ENCODE assay signal across 17 cellular contexts in the genomic region with DNA sequence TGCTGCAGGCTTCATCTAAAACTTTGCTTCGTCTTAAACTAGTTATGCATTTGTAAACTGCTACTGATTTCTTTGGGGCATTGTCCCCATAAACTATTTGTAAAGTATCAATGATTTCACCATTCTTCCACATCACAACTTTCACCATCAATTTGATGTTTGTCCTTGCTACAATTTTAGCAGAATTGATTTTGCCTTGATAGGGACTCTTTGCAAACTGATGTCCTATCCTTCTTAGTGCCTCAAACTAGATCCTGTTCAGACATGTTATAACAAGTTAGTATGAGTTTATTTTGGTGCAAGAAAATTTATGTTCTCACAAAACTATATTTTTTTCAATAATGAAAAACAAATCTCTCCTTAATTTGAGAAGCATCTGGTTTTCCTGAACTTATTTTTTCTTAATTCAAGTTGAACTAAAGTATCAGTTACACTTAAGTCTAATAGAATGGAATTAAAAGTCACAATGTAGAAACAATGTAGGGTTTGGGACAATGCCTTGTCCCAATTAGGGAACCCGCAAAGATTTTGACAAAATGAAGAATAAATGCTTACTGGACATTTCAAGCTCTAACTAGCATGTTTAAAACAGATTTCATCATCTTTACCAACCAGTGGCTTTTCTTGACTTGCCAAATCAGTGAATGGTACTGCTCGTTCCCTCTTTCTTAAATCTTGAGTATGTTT. TPM values are rescaled to one million over a fixed set of nuclear protein-coding genes. Genes with fewer than 3 reads are reported as not detected.
A peak's percentile ranks its signal among the peaks of the same experiment; 100 is the strongest.
DNase-seq lines count a peak whose midpoint lies in the region; ATAC-seq, FAIRE-seq and TF ChIP-seq lines count a peak whose summit lies in the region.
"Had no signal": no experiment of that assay in that cellular context is flagged by ENCODE, and none has a peak within 500 bp of the region (broad histone marks: within the 10 kb centered on the region; RNA-seq: fewer than 3 reads in every experiment).

No MANE protein-coding gene starts in this region.

- TSS peak; percentile 6 for BruUV-seq in HepG2 (replicated peaks; lab: Mats Ljungman, UMichigan)

- H3K27ac ChIP-seq in HepG2 (ENCODE audit: extremely low read length, insufficient read depth, low read length): peak overlapping the region; percentile 68
- H3K27ac ChIP-seq: HL-60, prostate gland had no signal

- no peak for FAIRE-seq in HepG2 (lab: Jason Lieb, UNC)
- FAIRE-seq: astrocyte, GM19239 had no signal

- no peak for TF ChIP-seq POLR2A in HepG2 (IDR thresholded peaks at IDR 0.05; ENCODE audit: insufficient read depth in 1 of 2, low read depth in 2 of 2, low read length in 2 of 2)

- POLR2A ChIA-PET in HepG2 (lab: Yijun Ruan, JAX): interaction anchor here (1.3 to 4.1 kb wide), 3 partner anchors 10 to 44 kb away, joined by 6 to 57 read pairs (median 23); partner anchors contain the start of genes ARID4A and PSMA3

- H3K27me3 Mint-ChIP-seq in stimulated activated naive CD8-positive, alpha-beta T cell treated with anti-CD3 and anti-CD28 coated beads, Interleukin-15, Interleukin-2, amounts not matched to agents 100 ng/mL and 50 ng/mL, for 24 hours: no peaks in the 10 kb centered on the region
- H3K27me3 Mint-ChIP-seq in stimulated activated naive CD8-positive, alpha-beta T cell treated with anti-CD3 and anti-CD28 coated beads, Interleukin-15, amount 100 ng/mL, for 72 hours: no peaks in the 10 kb centered on the region
- no peaks in the 10 kb centered on the region for H3K27me3 Mint-ChIP-seq in activated T-helper 2 cell treated with anti-CD3 and anti-CD28 coated beads, Interferon-gamma antibody, Interleukin-2, Interleukin-4, amounts not matched to agents 10 μg/mL and 5 μg/mL and 100 μg/mL, durations not matched to agents 14 hours and 24 hours and 36 hours (ENCODE audit: low read depth)

- no peak for ATAC-seq in stimulated activated naive CD8-positive, alpha-beta T cell treated with anti-CD3 and anti-CD28 coated beads, Interleukin-15, amount 100 ng/mL, for 72 hours
- ATAC-seq in HepG2: no peak
- ATAC-seq: Right ventricle myocardium inferior had no signal

- H3K36me3 ChIP-seq in HepG2 (replicated peaks in 1 of 2; ENCODE audit: control insufficient read depth in 1 of 2, insufficient read depth in 2 of 2, low read length in 2 of 2): peaks cover 12 to 55% of the 10 kb centered on the region in 2 experiments
- H3K36me3 ChIP-seq: prostate gland had no signal

- H3K4me3 Mint-ChIP-seq in stimulated activated naive CD8-positive, alpha-beta T cell treated with anti-CD3 and anti-CD28 coated beads, Interleukin-15, Interleukin-2, amounts not matched to agents 100 ng/mL and 50 ng/mL, for 24 hours: no peak overlapping the region
- H3K4me3 Mint-ChIP-seq in stimulated activated naive CD8-positive, alpha-beta T cell treated with anti-CD3 and anti-CD28 coated beads, Interleukin-15, amount 100 ng/mL, for 72 hours: no peak overlapping the region
- H3K4me3 Mint-ChIP-seq in activated T-helper 2 cell treated with anti-CD3 and anti-CD28 coated beads, Interferon-gamma antibody, Interleukin-2, Interleukin-4, amounts not matched to agents 10 μg/mL and 5 μg/mL and 100 μg/mL, durations not matched to agents 14 hours and 24 hours and 36 hours (ENCODE audit: low read depth): no peak overlapping the region

- no peaks in the 10 kb centered on the region for H3K9me3 Mint-ChIP-seq in stimulated activated naive CD8-positive, alpha-beta T cell treated with anti-CD3 and anti-CD28 coated beads, Interleukin-15, Interleukin-2, amounts not matched to agents 100 ng/mL and 50 ng/mL, for 24 hours
- H3K9me3 Mint-ChIP-seq in stimulated activated naive CD8-positive, alpha-beta T cell treated with anti-CD3 and anti-CD28 coated beads, Interleukin-15, amount 100 ng/mL, for 72 hours: no peaks in the 10 kb centered on the region
- H3K9me3 Mint-ChIP-seq in activated T-helper 2 cell treated with anti-CD3 and anti-CD28 coated beads, Interferon-gamma antibody, Interleukin-2, Interleukin-4, amounts not matched to agents 10 μg/mL and 5 μg/mL and 100 μg/mL, durations not matched to agents 14 hours and 24 hours and 36 hours: no peaks in the 10 kb centered on the region

- H3K36me3 Mint-ChIP-seq in stimulated activated naive CD8-positive, alpha-beta T cell treated with anti-CD3 and anti-CD28 coated beads, Interleukin-15, Interleukin-2, amounts not matched to agents 100 ng/mL and 50 ng/mL, for 24 hours (ENCODE audit: low read depth): peaks cover 78% of the 10 kb centered on the region
- peaks cover 80% of the 10 kb centered on the region for H3K36me3 Mint-ChIP-seq in activated T-helper 2 cell treated with anti-CD3 and anti-CD28 coated beads, Interferon-gamma antibody, Interleukin-2, Interleukin-4, amounts not matched to agents 10 μg/mL and 5 μg/mL and 100 μg/mL, durations not matched to agents 14 hours and 24 hours and 36 hours (ENCODE audit: low read depth)

- TF ChIP-seq EP300 in HepG2 (IDR thresholded peaks at IDR 0.05; ENCODE audit: low read depth in 2 of 2, low read length in 2 of 2): no peak
- TF ChIP-seq EP300 in HepG2 (CRISPR knock-in tag; IDR thresholded peaks at IDR 0.05; ENCODE audit: borderline replicate concordance): no peak

- no peak overlapping the region; a peak in 1 of 6 replicates for H3K4me3 ChIP-seq in HepG2 (replicated peaks in 1 of 3; ENCODE audit: insufficient read depth in 1 of 3, low read depth in 2 of 3, low read length in 3 of 3)
- H3K4me3 ChIP-seq: prostate gland had no signal

- H3K4me1 Mint-ChIP-seq in stimulated activated naive CD8-positive, alpha-beta T cell treated with anti-CD3 and anti-CD28 coated beads, Interleukin-15, Interleukin-2, amounts not matched to agents 100 ng/mL and 50 ng/mL, for 24 hours (ENCODE audit: low read depth): peaks cover 58% of the 10 kb centered on the region
- peaks cover 69% of the 10 kb centered on the region for H3K4me1 Mint-ChIP-seq in stimulated activated naive CD8-positive, alpha-beta T cell treated with anti-CD3 and anti-CD28 coated beads, Interleukin-15, amount 100 ng/mL, for 72 hours
- peaks cover 42% of the 10 kb centered on the region for H3K4me1 Mint-ChIP-seq in activated T-helper 2 cell treated with anti-CD3 and anti-CD28 coated beads, Interferon-gamma antibody, Interleukin-2, Interleukin-4, amounts not matched to agents 10 μg/mL and 5 μg/mL and 100 μg/mL, durations not matched to agents 14 hours and 24 hours and 36 hours (ENCODE audit: low read depth)

- peaks cover 71% of the 10 kb centered on the region for H3K79me2 ChIP-seq in HepG2 (ENCODE audit: insufficient read depth, low read length)

- no peak for TF ChIP-seq RAD21 in HepG2 (CRISPR knock-in tag; IDR thresholded peaks at IDR 0.05)

- H2AFZ ChIP-seq in HepG2 (ENCODE audit: low read length): no peak overlapping the region

- TF ChIP-seq CTCF in HepG2 (CRISPR knock-in tag; IDR thresholded peaks at IDR 0.05): no peak

- 95% methylated on average over 3 of the region's 3 CpGs for WGBS in HepG2 (ENCODE audit: low lambda C conversion rate)

- H3K27me3 ChIP-seq in HepG2 (ENCODE audit: control insufficient read depth in 1 of 2, insufficient read depth in 2 of 2, low read length in 2 of 2): no peaks in the 10 kb centered on the region

- H3K27ac Mint-ChIP-seq in stimulated activated naive CD8-positive, alpha-beta T cell treated with anti-CD3 and anti-CD28 coated beads, Interleukin-15, Interleukin-2, amounts not matched to agents 100 ng/mL and 50 ng/mL, for 24 hours: peak overlapping the region; percentile 70
- peak overlapping the region in 1 of 2 donors; percentile 67 for H3K27ac Mint-ChIP-seq in stimulated activated naive CD8-positive, alpha-beta T cell treated with anti-CD3 and anti-CD28 coated beads, Interleukin-15, amount 100 ng/mL, for 72 hours
- peak overlapping the region; percentile 13 for H3K27ac Mint-ChIP-seq in activated T-helper 2 cell treated with anti-CD3 and anti-CD28 coated beads, Interferon-gamma antibody, Interleukin-2, Interleukin-4, amounts not matched to agents 10 μg/mL and 5 μg/mL and 100 μg/mL, durations not matched to agents 14 hours and 24 hours and 36 hours

- H3K9me3 ChIP-seq in HepG2 (ENCODE audit: low read length): no peaks in the 10 kb centered on the region
- H3K9me3 ChIP-seq: prostate gland had no signal

- CTCF ChIA-PET in HepG2 (lab: Yijun Ruan, JAX; ENCODE audit: low intra/inter-chr PET ratio, low total read pairs): no interaction called here

- H4K20me1 ChIP-seq in HepG2 (ENCODE audit: insufficient read depth, low read length): no peaks in the 10 kb centered on the region

- H3K9ac ChIP-seq in HepG2 (ENCODE audit: insufficient read depth, low read depth, low read length): no peak overlapping the region

- H3K4me1 ChIP-seq in HepG2 (ENCODE audit: insufficient read depth, low read length): peaks cover 78% of the 10 kb centered on the region
- H3K4me1 ChIP-seq: prostate gland had no signal

- no peak for DNase-seq in stimulated activated naive CD8-positive, alpha-beta T cell treated with anti-CD3 and anti-CD28 coated beads, Interleukin-15, amount 100 ng/mL, for 72 hours
- no peak for DNase-seq in activated T-helper 2 cell treated with anti-CD3 and anti-CD28 coated beads, Interferon-gamma antibody, Interleukin-2, Interleukin-4, amounts not matched to agents 10 μg/mL and 5 μg/mL and 100 μg/mL, durations not matched to agents 14 hours and 24 hours and 36 hours (ENCODE audit: low spot score)
- DNase-seq in HepG2 (ENCODE audit: low spot score) (no peak), GM19238 (ENCODE audit: insufficient read length, low spot score) (no peak), NCI-H748 treated with DMSO at 0.1 percent for 48 hours (lab: John Stamatoyannopoulos, UW) (no peak), HPDE6-E6E7 (ENCODE audit: extremely low spot score) (no peak)
- no peak for DNase-seq in stimulated activated CD8-positive, alpha-beta memory T cell treated with anti-CD3 and anti-CD28 coated beads, Interleukin-4, amount 100 ng/mL, for 48 hours
- DNase-seq: AML-193, Kasumi-1, NCI-H1436 treated with DMSO at 0.1 percent for 48 hours, NCI-H226 had no signal

- in situ Hi-C loops in HepG2 (cut with HindIII; ENCODE audit: extremely low pct_ligation_motif_present, low pct_unique_long_range_greater_than_20kb): no loop called here

- H3K4me2 ChIP-seq in HepG2 (ENCODE audit: low read depth, low read length): peak overlapping the region; percentile 38

- intact Hi-C loops in activated T-helper 2 cell treated with anti-CD3 and anti-CD28 coated beads, Interferon-gamma antibody, Interleukin-2, Interleukin-4, amounts not matched to agents 10 μg/mL and 5 μg/mL and 100 μg/mL, durations not matched to agents 14 hours and 24 hours and 36 hours (cut with micrococcal nuclease): no loop called here
- intact Hi-C loops in HepG2 (cut with micrococcal nuclease; ENCODE audit: unreplicated experiment): no loop called here

RNA-seq across cellular contexts. Expression of gene ARID4A, which starts 10.1 kb away (rescaled TPM):
- total RNA-seq in activated T-helper 2 cell treated with anti-CD3 and anti-CD28 coated beads, Interferon-gamma antibody, Interleukin-2, Interleukin-4, amounts not matched to agents 10 μg/mL and 5 μg/mL and 100 μg/mL, durations not matched to agents 14 hours and 24 hours and 36 hours: 20.5 and 26.0 TPM in 2 replicates
- 9.7 and 9.9 TPM in 2 replicates for total RNA-seq in HepG2 (2016; rRNA removed; fragmentation: Illumina TruSeq; extraction: Trizol)
- total RNA-seq in HepG2 (2016; cell fraction: cytosol; rRNA removed; fragmentation: Illumina TruSeq; extraction: Trizol; ENCODE audit: low read depth): 27.6 and 35.2 TPM in 2 replicates
- total RNA-seq in HepG2 (2016; cell fraction: insoluble cytoplasmic fraction; rRNA removed; fragmentation: Illumina TruSeq; extraction: Trizol): 8.3 and 10.4 TPM in 2 replicates
- 10.1 and 11.0 TPM in 2 replicates for total RNA-seq in HepG2 (2016; cell fraction: membrane; rRNA removed; fragmentation: Illumina TruSeq; extraction: Trizol)
- 20.6 and 24.9 TPM in 2 replicates for total RNA-seq in HepG2 (2016; cell fraction: nucleus; rRNA removed; fragmentation: Illumina TruSeq; extraction: Trizol)
- 6.2 and 7.2 TPM in 2 replicates for polyA plus RNA-seq in HepG2 (2011; rRNA removed)
- 1.9 and 3.0 TPM in 2 replicates for polyA plus RNA-seq in HepG2 (2011; cell fraction: cytosol; rRNA removed)
- polyA plus RNA-seq in HepG2 (2011; cell fraction: nucleus; rRNA removed): 11.9 and 12.4 TPM in 2 replicates
- 9.0 and 12.9 TPM in 2 replicates for polyA plus RNA-seq in HepG2 (2012)
- 0.31 and 0.49 TPM in 2 replicates for polyA plus RNA-seq in HepG2 (2016; cell fraction: cytosol; fragmentation: Illumina TruSeq; extraction: Trizol; ENCODE audit: low read depth)
- polyA plus RNA-seq in HepG2 (2016; cell fraction: insoluble cytoplasmic fraction; fragmentation: Illumina TruSeq; extraction: Trizol; ENCODE audit: low read depth): 10.4 and 10.9 TPM in 2 replicates
- 1.0 and 1.1 TPM in 2 replicates for polyA plus RNA-seq in HepG2 (2016; cell fraction: membrane; fragmentation: Illumina TruSeq; extraction: Trizol; ENCODE audit: low read depth)
- polyA plus RNA-seq in HepG2 (2016; cell fraction: nucleus; fragmentation: Illumina TruSeq; extraction: Trizol; ENCODE audit: insufficient read depth, low read depth): 25.3 and 34.6 TPM in 2 replicates
- 5.8 and 8.2 TPM in 2 replicates for polyA minus RNA-seq in HepG2 (2011; rRNA and poly(A)+ RNA removed; ENCODE audit: low replicate concordance)
- polyA minus RNA-seq in HepG2 (2011; cell fraction: cytosol; rRNA and poly(A)+ RNA removed): 6.2 and 8.8 TPM in 2 replicates
- polyA minus RNA-seq in HepG2 (2011; cell fraction: nucleus; rRNA and poly(A)+ RNA removed): 73.2 and 80.9 TPM in 2 replicates

RNA-seq across cellular contexts. Expression of gene PSMA3, which starts 43.6 kb away (rescaled TPM):
- 407 and 425 TPM in 2 replicates for total RNA-seq in activated T-helper 2 cell treated with anti-CD3 and anti-CD28 coated beads, Interferon-gamma antibody, Interleukin-2, Interleukin-4, amounts not matched to agents 10 μg/mL and 5 μg/mL and 100 μg/mL, durations not matched to agents 14 hours and 24 hours and 36 hours
- total RNA-seq in HepG2 (2016; rRNA removed; fragmentation: Illumina TruSeq; extraction: Trizol): 275 and 443 TPM in 2 replicates
- 91.1 and 98.5 TPM in 2 replicates for total RNA-seq in HepG2 (2016; cell fraction: cytosol; rRNA removed; fragmentation: Illumina TruSeq; extraction: Trizol; ENCODE audit: low read depth)
- total RNA-seq in HepG2 (2016; cell fraction: insoluble cytoplasmic fraction; rRNA removed; fragmentation: Illumina TruSeq; extraction: Trizol): 286 and 449 TPM in 2 replicates
- total RNA-seq in HepG2 (2016; cell fraction: membrane; rRNA removed; fragmentation: Illumina TruSeq; extraction: Trizol): 85.3 and 99.1 TPM in 2 replicates
- 143 and 154 TPM in 2 replicates for total RNA-seq in HepG2 (2016; cell fraction: nucleus; rRNA removed; fragmentation: Illumina TruSeq; extraction: Trizol)
- polyA plus RNA-seq in HepG2 (2011; rRNA removed): 167 and 232 TPM in 2 replicates
- polyA plus RNA-seq in HepG2 (2011; cell fraction: cytosol; rRNA removed): 146 and 177 TPM in 2 replicates
- polyA plus RNA-seq in HepG2 (2011; cell fraction: nucleus; rRNA removed): 47.5 and 66.3 TPM in 2 replicates
- 133 and 136 TPM in 2 replicates for polyA plus RNA-seq in HepG2 (2012)
- 61.4 and 63.4 TPM in 2 replicates for polyA plus RNA-seq in HepG2 (2016; cell fraction: cytosol; fragmentation: Illumina TruSeq; extraction: Trizol; ENCODE audit: low read depth)
- polyA plus RNA-seq in HepG2 (2016; cell fraction: insoluble cytoplasmic fraction; fragmentation: Illumina TruSeq; extraction: Trizol; ENCODE audit: low read depth): 402 and 430 TPM in 2 replicates
- 72.9 and 75.0 TPM in 2 replicates for polyA plus RNA-seq in HepG2 (2016; cell fraction: membrane; fragmentation: Illumina TruSeq; extraction: Trizol; ENCODE audit: low read depth)
- polyA plus RNA-seq in HepG2 (2016; cell fraction: nucleus; fragmentation: Illumina TruSeq; extraction: Trizol; ENCODE audit: insufficient read depth, low read depth): 170 and 172 TPM in 2 replicates
- 80.9 and 206 TPM in 2 replicates for polyA minus RNA-seq in HepG2 (2011; rRNA and poly(A)+ RNA removed; ENCODE audit: low replicate concordance)
- polyA minus RNA-seq in HepG2 (2011; cell fraction: cytosol; rRNA and poly(A)+ RNA removed): 48.7 and 51.6 TPM in 2 replicates
- polyA minus RNA-seq in HepG2 (2011; cell fraction: nucleus; rRNA and poly(A)+ RNA removed): 75.1 and 78.7 TPM in 2 replicates
